In genomic region chr18:6255121-6255742, GRCh38 we compare ENCODE assay signal across 18 cellular contexts.
A peak's percentile ranks its signal among the peaks of the same experiment; 100 is the strongest.
DNase-seq lines count a peak whose midpoint lies in the region; ATAC-seq and TF ChIP-seq lines count a peak whose summit lies in the region.
"Had no signal": no experiment of that assay in that cellular context is flagged by ENCODE, and none has a peak within 500 bp of the region (broad histone marks: within the 10 kb centered on the region; RNA-seq: fewer than 3 reads in every experiment).

No MANE protein-coding gene starts in this region.

- H3K27ac ChIP-seq in ascending aorta, result peak overlapping the region; percentile 2 to 34
- peak overlapping the region; percentile 24 to 46 for H3K27ac ChIP-seq in left lung
- peak overlapping the region; percentile 0 to 45 (median 13) for H3K27ac ChIP-seq in thyroid gland
- H3K27ac ChIP-seq: A549, brain microvascular endothelial cell, neural progenitor cell had no signal

- H3K4me1 ChIP-seq in ascending aorta, result peaks cover 0 to 7% of the 10 kb centered on the region in 2 donors
- peaks cover 8 to 15% of the 10 kb centered on the region in 2 donors for H3K4me1 ChIP-seq in left lung
- peaks cover 12 to 26% of the 10 kb centered on the region in 2 donors for H3K4me1 ChIP-seq in thyroid gland
- H3K4me1 ChIP-seq: A549, neural progenitor cell had no signal

- H3K27me3 ChIP-seq in ascending aorta, result no peaks in the 10 kb centered on the region
- no peaks in the 10 kb centered on the region for H3K27me3 ChIP-seq in left lung
- H3K27me3 ChIP-seq in thyroid gland, result no peaks in the 10 kb centered on the region
- H3K27me3 ChIP-seq: brain microvascular endothelial cell, neural progenitor cell had no signal

- peak; percentile 33 for DNase-seq in NCI-H510A treated with DMSO at 0.1 percent for 48 hours (lab: John Stamatoyannopoulos, UW)
- DNase-seq in NCI-H510A (lab: John Stamatoyannopoulos, UW), result no peak
- DNase-seq in ascending aorta (ENCODE audit: low spot score in 2 of 2), result no peak
- DNase-seq in left lung, result no peak
- DNase-seq in thyroid gland, result no peak
- DNase-seq in HuH-7.5 (ENCODE audit: low spot score), result no peak
- no peak for DNase-seq in NCI-H774 (lab: John Stamatoyannopoulos, UW)
- DNase-seq in NCI-H2227 treated with DMSO at 0.1 percent for 48 hours (lab: John Stamatoyannopoulos, UW), result no peak
- DNase-seq: activated CD8-positive, alpha-beta T cell treated with anti-CD3 and anti-CD28 coated beads for 36 hours; activated gamma-delta T cell; brain microvascular endothelial cell; glutamatergic neuron; IMR-90; kidney; NCI-H1105; NCI-H748 treated with DMSO at 0.1 percent for 48 hours had no signal

- intact Hi-C loops in ascending aorta (cut with DNase I), result no loop called here
- intact Hi-C loops in left lung (cut with DNase I), result no loop called here
- intact Hi-C loops in thyroid gland (cut with DNase I), result no loop called here

- peak; percentile 65 for ATAC-seq in left lung
- ATAC-seq: A549; activated CD8-positive, alpha-beta T cell treated with anti-CD3 and anti-CD28 coated beads for 36 hours had no signal

- H3K4me3 ChIP-seq in ascending aorta (peak overlapping the region; percentile 21 to 24), left lung (no peak overlapping the region), thyroid gland (replicated peaks in 1 of 3) (no peak overlapping the region)
- H3K4me3 ChIP-seq: A549, neural progenitor cell had no signal

- H3K9me3 ChIP-seq in ascending aorta (peaks cover 0 to 4% of the 10 kb centered on the region in 2 donors), left lung (peaks cover 0 to 14% of the 10 kb centered on the region in 2 donors), thyroid gland (no peaks in the 10 kb centered on the region)
- H3K9me3 ChIP-seq: A549 had no signal

- TF ChIP-seq POLR2A in thyroid gland (IDR thresholded peaks at IDR 0.05), result no peak

- H3K36me3 ChIP-seq in ascending aorta (no peaks in the 10 kb centered on the region), left lung (no peaks in the 10 kb centered on the region), thyroid gland (no peaks in the 10 kb centered on the region)
- H3K36me3 ChIP-seq: brain microvascular endothelial cell, neural progenitor cell had no signal

- no peak for TF ChIP-seq CTCF in ascending aorta (IDR thresholded peaks at IDR 0.05)
- TF ChIP-seq CTCF in left lung (IDR thresholded peaks at IDR 0.05), result no peak
- TF ChIP-seq CTCF in thyroid gland (IDR thresholded peaks at IDR 0.05), result no peak

- WGBS in thyroid gland, 2 donors, result 56 to 70% methylated on average over 4 of the region's 4 CpGs

Comparison
In these comparisons a context has a peak if more than half of its experiments do, and no peak if none do; other contexts are left out.
1. H3K4me3 ChIP-seq: peak in ascending aorta (2 of 2); none in left lung (0 of 2) and thyroid gland (0 of 3).
2. Peak in every context shown above with its lines, with median percentiles within 50 percentile points of each other: H3K27ac ChIP-seq.